Comparison of ENCODE assay signal across 12 cellular contexts in genomic region chr16:48367443-48368049, GRCh38. TPM values are rescaled to one million over a fixed set of nuclear protein-coding genes. Genes with fewer than 3 reads are reported as not detected.
A peak's percentile ranks its signal among the peaks of the same experiment; 100 is the strongest.
DNase-seq lines count a peak whose midpoint lies in the region; ATAC-seq, FAIRE-seq and TF ChIP-seq lines count a peak whose summit lies in the region.
"Had no signal": no experiment of that assay in that cellular context is flagged by ENCODE, and none has a peak within 500 bp of the region (broad histone marks: within the 10 kb centered on the region; RNA-seq: fewer than 3 reads in every experiment).

No MANE protein-coding gene starts in this region.

- H3K36me3 ChIP-seq in OCI-LY3 (replicated peaks; ENCODE audit: low read depth, low read length), result no peaks in the 10 kb centered on the region
- H3K36me3 ChIP-seq in bronchial epithelial cell (ENCODE audit: control insufficient read depth, insufficient read depth, low read length), result no peaks in the 10 kb centered on the region
- H3K36me3 ChIP-seq: WERI-Rb-1 had no signal

- peaks cover 98% of the 10 kb centered on the region for H3K79me2 ChIP-seq in OCI-LY3 (ENCODE audit: low read length)

- intact Hi-C loops in activated CD4-positive, alpha-beta T cell treated with anti-CD3 and anti-CD28 coated beads for 36 hours (cut with DNase I, micrococcal nuclease), result loop anchor here (5.0 kb wide), 3 partner anchors 90 to 255 kb away; no protein-coding TSS in a partner anchor

- H3K4me2 ChIP-seq in OCI-LY3 (ENCODE audit: low read length), result peak overlapping the region; percentile 79; the same call in 1 of the 2 replicates

- no peak for DNase-seq in activated CD4-positive, alpha-beta T cell treated with anti-CD3 and anti-CD28 coated beads for 36 hours
- no peak for DNase-seq in activated CD4-positive, alpha-beta T cell treated with anti-CD3 and anti-CD28 coated beads for 48 hours
- DNase-seq in bronchial epithelial cell (ENCODE audit: low read depth) (peak; percentile 60), renal cortical epithelial cell (ENCODE audit: low read depth) (peak; percentile 20), NCI-H524 (lab: John Stamatoyannopoulos, UW) (no peak), NCI-H146 treated with DMSO at 0.1 percent for 48 hours (lab: John Stamatoyannopoulos, UW; ENCODE audit: unreplicated experiment) (no peak)
- DNase-seq: amygdala; NCI-H1105; stimulated activated CD4-positive, alpha-beta T cell treated with anti-CD3 and anti-CD28 coated beads, Interleukin-2, amount 100 ng/mL, for 24 hours; WERI-Rb-1 had no signal

- H3K27me3 Mint-ChIP-seq in activated CD4-positive, alpha-beta T cell treated with anti-CD3 and anti-CD28 coated beads for 36 hours, result no peaks in the 10 kb centered on the region

- ATAC-seq in activated CD4-positive, alpha-beta T cell treated with anti-CD3 and anti-CD28 coated beads for 36 hours, result no peak
- ATAC-seq in HG02970 (IDR thresholded peaks at IDR 0.05; ENCODE audit: low FRiP score, unreplicated experiment), result no peak

- POLR2A ChIA-PET in activated CD4-positive, alpha-beta T cell treated with anti-CD3 and anti-CD28 coated beads for 36 hours (lab: Charles Lee), result no interaction called here

- H3K36me3 Mint-ChIP-seq in activated CD4-positive, alpha-beta T cell treated with anti-CD3 and anti-CD28 coated beads for 36 hours (ENCODE audit: low read depth), result peaks cover 1% of the 10 kb centered on the region

- H3K27me3 ChIP-seq in OCI-LY3 (ENCODE audit: low read depth, low read length), result no peaks in the 10 kb centered on the region
- no peaks in the 10 kb centered on the region for H3K27me3 ChIP-seq in bronchial epithelial cell (ENCODE audit: control insufficient read depth, insufficient read depth, low read length)

- H3K4me3 ChIP-seq in OCI-LY3 (ENCODE audit: low read length) (no peak overlapping the region), bronchial epithelial cell (ENCODE audit: low read depth, low read length) (no peak overlapping the region)

- H3K9ac ChIP-seq in OCI-LY3 (ENCODE audit: low read length), result no peak overlapping the region

- peaks cover 86% of the 10 kb centered on the region for H4K20me1 ChIP-seq in OCI-LY3 (ENCODE audit: insufficient read depth, low read length)

- H2AFZ ChIP-seq in OCI-LY3 (ENCODE audit: low read depth, low read length), result no peak overlapping the region

- peaks cover 59% of the 10 kb centered on the region for H3K4me1 Mint-ChIP-seq in activated CD4-positive, alpha-beta T cell treated with anti-CD3 and anti-CD28 coated beads for 36 hours

- CTCF ChIA-PET in activated CD4-positive, alpha-beta T cell treated with anti-CD3 and anti-CD28 coated beads for 36 hours (lab: Charles Lee), result interaction anchor here (0.5 to 3.8 kb wide), 4 partner anchors 12 to 256 kb away, joined by 3 to 25 read pairs (median 6); no protein-coding TSS in a partner anchor

- H3K9me3 Mint-ChIP-seq in activated CD4-positive, alpha-beta T cell treated with anti-CD3 and anti-CD28 coated beads for 36 hours (ENCODE audit: low read depth), result no peaks in the 10 kb centered on the region

- H3K27ac ChIP-seq in OCI-LY3 (ENCODE audit: low read length), result no peak overlapping the region

- H3K27ac Mint-ChIP-seq in activated CD4-positive, alpha-beta T cell treated with anti-CD3 and anti-CD28 coated beads for 36 hours, result peak overlapping the region; percentile 99

- FAIRE-seq in bronchial epithelial cell (lab: Jason Lieb, UNC), result no peak

- H3K4me1 ChIP-seq in OCI-LY3 (ENCODE audit: low read length), result peaks cover 21% of the 10 kb centered on the region; the same call in 1 of the 2 replicates

- no peak for TF ChIP-seq CTCF in OCI-LY3 (IDR thresholded peaks at IDR 0.05; ENCODE audit: low read depth, low read length)
- no peak for TF ChIP-seq CTCF in bronchial epithelial cell (IDR thresholded peaks at IDR 0.05; ENCODE audit: insufficient read depth, low read length, severe bottlenecking)

- H3K4me3 Mint-ChIP-seq in activated CD4-positive, alpha-beta T cell treated with anti-CD3 and anti-CD28 coated beads for 36 hours, result peak overlapping the region; percentile 90

- no peaks in the 10 kb centered on the region for H3K9me3 ChIP-seq in OCI-LY3 (ENCODE audit: insufficient read depth, low read length)

RNA-seq across cellular contexts. Expression of gene SIAH1, which starts 17.7 kb away (rescaled TPM):
- 10 to 100 TPM; 13.1 to 13.3 TPM for total RNA-seq in activated CD4-positive, alpha-beta T cell treated with anti-CD3 and anti-CD28 coated beads for 36 hours
- 59.5 and 60.0 TPM in 2 replicates for total RNA-seq in bronchial epithelial cell
- 36.5 and 38.1 TPM in 2 replicates for total RNA-seq in renal cortical epithelial cell

Comparison
In these comparisons a context has a peak if more than half of its experiments do, and no peak if none do; other contexts are left out.
1. DNase-seq: peak in bronchial epithelial cell (single experiment) and renal cortical epithelial cell (single experiment); none in activated CD4-positive, alpha-beta T cell treated with anti-CD3 and anti-CD28 coated beads for 36 hours (single experiment), activated CD4-positive, alpha-beta T cell treated with anti-CD3 and anti-CD28 coated beads for 48 hours (single experiment), NCI-H524 (0 of 2) and NCI-H146 treated with DMSO at 0.1 percent for 48 hours (single experiment).